Comparison of ENCODE assay signal across 22 cellular contexts in the genomic region with DNA sequence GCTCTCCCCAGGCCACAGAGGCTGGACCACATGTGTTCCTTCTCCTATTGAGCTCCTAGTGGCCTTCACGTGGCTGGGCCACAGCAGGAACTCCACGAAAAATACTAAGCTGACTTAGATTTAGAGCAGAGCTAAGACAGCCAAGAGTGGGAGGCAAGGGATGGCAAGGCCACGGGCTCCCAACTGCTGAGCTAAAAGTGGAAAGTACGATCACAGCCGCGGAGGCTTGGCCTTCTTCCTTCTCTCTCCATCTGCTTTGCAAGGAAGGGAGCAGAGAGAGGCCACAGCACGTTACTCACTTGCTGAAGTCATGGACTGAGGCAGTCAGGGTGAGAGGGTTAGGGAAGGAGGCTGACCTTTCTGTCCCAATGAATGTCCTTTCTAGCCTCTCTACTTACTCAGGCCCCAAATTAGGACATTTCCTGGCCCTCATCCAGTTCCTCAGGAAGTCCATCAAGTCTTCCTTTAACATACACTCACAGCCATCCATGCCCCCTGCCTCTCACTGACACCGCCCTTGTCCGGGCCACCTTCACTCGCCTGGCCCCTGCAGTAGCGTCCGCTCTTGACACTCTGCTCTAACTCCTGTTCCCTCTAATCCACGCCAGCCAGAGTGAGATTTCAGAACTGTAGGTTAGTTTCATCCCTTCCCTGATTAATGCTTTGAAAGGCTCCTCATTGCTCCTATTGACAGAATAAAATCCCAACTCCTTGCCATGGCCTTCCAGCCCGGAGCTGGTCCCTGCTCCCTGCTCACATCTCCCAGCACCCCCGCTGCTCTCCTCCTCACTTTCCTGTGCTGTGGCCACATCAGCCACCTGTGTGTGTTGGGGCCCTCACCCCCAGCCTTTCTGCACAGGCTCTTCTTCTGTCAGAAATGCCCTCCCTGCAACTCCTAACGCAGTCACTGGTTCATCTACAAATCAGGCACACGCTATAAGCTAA.
DNase-seq lines count a peak whose midpoint lies in the region; TF ChIP-seq lines count a peak whose summit lies in the region.
"Had no signal": no experiment of that assay in that cellular context is flagged by ENCODE, and none has a peak within 500 bp of the region (broad histone marks: within the 10 kb centered on the region; RNA-seq: fewer than 3 reads in every experiment).

No MANE protein-coding gene starts in this region.

- no peaks in the 10 kb centered on the region for H3K27me3 ChIP-seq in BLaER1 treated with 17β-estradiol and CSF1 and Interleukin-3, amounts not matched to agents 10 nM and 100 nM
- H3K27me3 ChIP-seq in left ventricle myocardium inferior (ENCODE audit: low read depth) (peaks cover 11% of the 10 kb centered on the region), SJCRH30 (no peaks in the 10 kb centered on the region; the same call in 1 of the 2 replicates)
- H3K27me3 ChIP-seq: breast epithelium, hepatocyte, ovary, Peyer's patch had no signal

- H3K4me1 ChIP-seq in BLaER1 treated with 17β-estradiol and CSF1 and Interleukin-3, amounts not matched to agents 10 nM and 100 nM, result peaks cover 15 to 61% (median 54%) of the 10 kb centered on the region in 10 experiments; a peak in 19 of 20 replicates
- H3K4me1 ChIP-seq in left ventricle myocardium inferior, result peaks cover 28% of the 10 kb centered on the region
- no peaks in the 10 kb centered on the region for H3K4me1 ChIP-seq in SJCRH30
- H3K4me1 ChIP-seq: breast epithelium, lower lobe of right lung had no signal

- H3K4me3 ChIP-seq in BLaER1 treated with 17β-estradiol and CSF1 and Interleukin-3, amounts not matched to agents 10 nM and 100 nM, result no peak overlapping the region
- no peak overlapping the region for H3K4me3 ChIP-seq in left ventricle myocardium inferior
- H3K4me3 ChIP-seq in SJCRH30, result no peak overlapping the region
- H3K4me3 ChIP-seq: breast epithelium, hepatocyte, lower lobe of right lung, ovary, Peyer's patch had no signal

- no peaks in the 10 kb centered on the region for H3K36me3 ChIP-seq in BLaER1 treated with 17β-estradiol and CSF1 and Interleukin-3, amounts not matched to agents 10 nM and 100 nM
- H3K36me3 ChIP-seq in left ventricle myocardium inferior (no peaks in the 10 kb centered on the region), SJCRH30 (no peaks in the 10 kb centered on the region)
- H3K36me3 ChIP-seq: breast epithelium, lower lobe of right lung, ovary, Peyer's patch had no signal

- no peaks in the 10 kb centered on the region for H3K9me3 ChIP-seq in BLaER1 treated with 17β-estradiol and CSF1 and Interleukin-3, amounts not matched to agents 10 nM and 100 nM (replicated peaks in 1 of 11)
- H3K9me3 ChIP-seq in left ventricle myocardium inferior (replicated peaks), result no peaks in the 10 kb centered on the region
- no peaks in the 10 kb centered on the region for H3K9me3 ChIP-seq in SJCRH30 (replicated peaks)
- H3K9me3 ChIP-seq: breast epithelium, lower lobe of right lung, ovary, Peyer's patch had no signal

- no peak for TF ChIP-seq CTCF in left ventricle myocardium inferior (IDR thresholded peaks at IDR 0.05; ENCODE audit: borderline replicate concordance)

- H3K27me3 Mint-ChIP-seq in activated T-helper 1 cell treated with anti-CD3 and anti-CD28 coated beads, Interleukin-12 subunit alpha, Interleukin-12 subunit beta, Interleukin-2, Interleukin-4 antibody, amounts not matched to agents 30 ng/mL and 10 ng/mL and 1 ng/mL, durations not matched to agents 14 hours and 24 hours and 36 hours (ENCODE audit: insufficient read depth), result peaks cover 5% of the 10 kb centered on the region

- no peak overlapping the region for H3K4me3 Mint-ChIP-seq in activated T-helper 1 cell treated with anti-CD3 and anti-CD28 coated beads, Interleukin-12 subunit alpha, Interleukin-12 subunit beta, Interleukin-2, Interleukin-4 antibody, amounts not matched to agents 30 ng/mL and 10 ng/mL and 1 ng/mL, durations not matched to agents 14 hours and 24 hours and 36 hours
- H3K4me3 Mint-ChIP-seq: activated CD4-positive, alpha-beta T cell treated with anti-CD3 and anti-CD28 coated beads, Interleukin-2, amount 10 ng/mL, durations not matched to agents 24 days and 14 days; IgD-negative memory B cell; T-helper 1 cell treated with Interleukin-12 subunit alpha and Interleukin-12 subunit beta and Interleukin-4 antibody, amounts not matched to agents 30 μg/mL and 1 μg/mL, for 36 hours had no signal

- peak overlapping the region; percentile 11 for H3K27ac Mint-ChIP-seq in activated T-helper 1 cell treated with anti-CD3 and anti-CD28 coated beads, Interleukin-12 subunit alpha, Interleukin-12 subunit beta, Interleukin-2, Interleukin-4 antibody, amounts not matched to agents 30 ng/mL and 10 ng/mL and 1 ng/mL, durations not matched to agents 14 hours and 24 hours and 36 hours
- H3K27ac Mint-ChIP-seq: activated CD4-positive, alpha-beta T cell treated with anti-CD3 and anti-CD28 coated beads, Interleukin-2, amount 10 ng/mL, durations not matched to agents 24 days and 14 days; IgD-negative memory B cell; T-helper 1 cell treated with Interleukin-12 subunit alpha and Interleukin-12 subunit beta and Interleukin-4 antibody, amounts not matched to agents 30 μg/mL and 1 μg/mL, for 36 hours had no signal

- no peak for DNase-seq in activated T-helper 1 cell treated with anti-CD3 and anti-CD28 coated beads, Interleukin-12 subunit alpha, Interleukin-12 subunit beta, Interleukin-2, Interleukin-4 antibody, amounts not matched to agents 30 ng/mL and 10 ng/mL and 1 ng/mL, durations not matched to agents 14 hours and 24 hours and 36 hours (ENCODE audit: low spot score)
- DNase-seq in left ventricle myocardium inferior, result peak; percentile 53
- DNase-seq in pons (ENCODE audit: low spot score), result peak; percentile 20
- DNase-seq in NCI-H82 treated with DMSO at 0.1 percent for 48 hours (lab: John Stamatoyannopoulos, UW; ENCODE audit: unreplicated experiment), result no peak
- no peak for DNase-seq in SIG-M5 treated with dmso at 0.1 percent for 504 hours (lab: John Stamatoyannopoulos, UW; ENCODE audit: unreplicated experiment)
- no peak for DNase-seq in DMS 273 treated with DMSO at 0.1 percent for 48 hours (lab: John Stamatoyannopoulos, UW)
- no peak for DNase-seq in SJCRH30
- DNase-seq: activated CD4-positive, alpha-beta T cell treated with anti-CD3 and anti-CD28 coated beads, Interleukin-2, amount 10 ng/mL, durations not matched to agents 24 days and 14 days; activated naive CD4-positive, alpha-beta T cell; AML-193; DND-41; lower lobe of right lung; NCI-H1436; NCI-H446 treated with DMSO at 0.1 percent for 48 hours; ovary; Peyer's patch; stimulated activated CD4-positive, alpha-beta T cell treated with anti-CD3 and anti-CD28 coated beads, Interleukin-1b, Interleukin-23, amount 100 ng/mL, for 48 hours had no signal

- no peaks in the 10 kb centered on the region for H3K4me1 Mint-ChIP-seq in activated T-helper 1 cell treated with anti-CD3 and anti-CD28 coated beads, Interleukin-12 subunit alpha, Interleukin-12 subunit beta, Interleukin-2, Interleukin-4 antibody, amounts not matched to agents 30 ng/mL and 10 ng/mL and 1 ng/mL, durations not matched to agents 14 hours and 24 hours and 36 hours (ENCODE audit: low read depth)
- H3K4me1 Mint-ChIP-seq: activated CD4-positive, alpha-beta T cell treated with anti-CD3 and anti-CD28 coated beads, Interleukin-2, amount 10 ng/mL, durations not matched to agents 24 days and 14 days; IgD-negative memory B cell had no signal

- intact Hi-C loops in activated T-helper 1 cell treated with anti-CD3 and anti-CD28 coated beads, Interleukin-12 subunit alpha, Interleukin-12 subunit beta, Interleukin-2, Interleukin-4 antibody, amounts not matched to agents 30 ng/mL and 10 ng/mL and 1 ng/mL, durations not matched to agents 14 hours and 24 hours and 36 hours (cut with micrococcal nuclease), result no loop called here
- intact Hi-C loops in left ventricle myocardium inferior (cut with micrococcal nuclease), result no loop called here

- H3K27ac ChIP-seq in BLaER1 treated with 17β-estradiol and CSF1 and Interleukin-3, amounts not matched to agents 10 nM and 100 nM, result 0 out of 22 replicates have a peak overlapping the region, but pooled peaks of 1 of the 11 experiments have one; percentile 18
- peak overlapping the region; percentile 63 for H3K27ac ChIP-seq in left ventricle myocardium inferior (replicated peaks)
- no peak overlapping the region for H3K27ac ChIP-seq in SJCRH30
- H3K27ac ChIP-seq: hepatocyte, lower lobe of right lung, ovary, Peyer's patch had no signal

- peak overlapping the region in 9 of 11 experiments; percentile 48 to 96 (median 81); a peak in 19 of 22 replicates for H3K4me2 ChIP-seq in BLaER1 treated with 17β-estradiol and CSF1 and Interleukin-3, amounts not matched to agents 10 nM and 100 nM
- H3K4me2 ChIP-seq: hepatocyte had no signal

- H3K9me3 Mint-ChIP-seq in activated T-helper 1 cell treated with anti-CD3 and anti-CD28 coated beads, Interleukin-12 subunit alpha, Interleukin-12 subunit beta, Interleukin-2, Interleukin-4 antibody, amounts not matched to agents 30 ng/mL and 10 ng/mL and 1 ng/mL, durations not matched to agents 14 hours and 24 hours and 36 hours, result no peaks in the 10 kb centered on the region
- H3K9me3 Mint-ChIP-seq: activated CD4-positive, alpha-beta T cell treated with anti-CD3 and anti-CD28 coated beads, Interleukin-2, amount 10 ng/mL, durations not matched to agents 24 days and 14 days; T-helper 1 cell treated with Interleukin-12 subunit alpha and Interleukin-12 subunit beta and Interleukin-4 antibody, amounts not matched to agents 30 μg/mL and 1 μg/mL, for 36 hours had no signal

- no peaks in the 10 kb centered on the region for H4K20me1 ChIP-seq in BLaER1 treated with 17β-estradiol and CSF1 and Interleukin-3, amounts not matched to agents 10 nM and 100 nM

- no peaks in the 10 kb centered on the region for H3K36me3 Mint-ChIP-seq in activated T-helper 1 cell treated with anti-CD3 and anti-CD28 coated beads, Interleukin-12 subunit alpha, Interleukin-12 subunit beta, Interleukin-2, Interleukin-4 antibody, amounts not matched to agents 30 ng/mL and 10 ng/mL and 1 ng/mL, durations not matched to agents 14 hours and 24 hours and 36 hours (ENCODE audit: low read depth)

- H3K9ac ChIP-seq in BLaER1 treated with 17β-estradiol and CSF1 and Interleukin-3, amounts not matched to agents 10 nM and 100 nM, result no peak overlapping the region

Comparison
In these comparisons a context has a peak if more than half of its experiments do, and no peak if none do; other contexts are left out.
1. DNase-seq: peak in left ventricle myocardium inferior (single experiment) and pons (single experiment); none in activated T-helper 1 cell treated with anti-CD3 and anti-CD28 coated beads, Interleukin-12 subunit alpha, Interleukin-12 subunit beta, Interleukin-2, Interleukin-4 antibody, amounts not matched to agents 30 ng/mL and 10 ng/mL and 1 ng/mL, durations not matched to agents 14 hours and 24 hours and 36 hours (single experiment), NCI-H82 treated with DMSO at 0.1 percent for 48 hours (single experiment), SIG-M5 treated with dmso at 0.1 percent for 504 hours (single experiment), DMS 273 treated with DMSO at 0.1 percent for 48 hours (single experiment) and SJCRH30 (0 of 2).